ENCODE assay signal across 29 cellular contexts in the genomic region with DNA sequence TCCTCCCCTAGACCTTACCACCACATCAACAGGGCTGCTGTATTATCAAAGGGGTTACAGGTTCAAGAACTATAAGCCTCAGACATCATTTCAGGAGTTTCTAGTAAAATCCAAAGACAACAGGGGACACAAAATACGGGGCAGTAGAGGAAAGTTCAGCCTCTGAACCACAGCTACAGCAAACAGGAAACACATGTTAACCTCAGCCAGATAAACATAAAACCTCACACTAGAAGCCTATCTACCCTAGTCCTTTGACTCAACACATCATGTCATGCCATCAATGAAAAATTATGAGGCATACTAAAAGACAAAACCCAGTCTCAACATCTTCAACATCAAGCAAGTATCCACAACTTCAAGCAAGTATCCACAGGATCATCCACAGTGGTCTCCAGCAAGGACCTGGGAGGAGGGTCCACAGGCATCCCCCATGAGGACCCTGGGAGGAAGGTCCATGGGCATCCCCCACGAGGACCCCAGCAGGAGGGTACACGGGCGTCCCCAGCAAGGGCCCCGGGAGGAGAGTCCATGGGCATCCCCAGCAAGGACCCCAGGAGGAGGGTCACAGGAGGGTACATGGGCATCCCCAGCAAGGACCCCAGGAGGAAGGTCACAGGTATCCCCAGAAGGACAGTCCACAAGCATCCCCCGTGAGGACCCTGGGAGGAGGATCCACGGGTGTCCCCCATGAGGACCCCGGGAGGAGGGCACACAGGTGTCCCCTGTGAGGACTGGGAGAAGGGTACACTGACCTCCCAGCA.
DNase-seq lines count a peak whose midpoint lies in the region; ATAC-seq and TF ChIP-seq lines count a peak whose summit lies in the region.
"Had no signal": no experiment of that assay in that cellular context is flagged by ENCODE, and none has a peak within 500 bp of the region (broad histone marks: within the 10 kb centered on the region; RNA-seq: fewer than 3 reads in every experiment).

No MANE protein-coding gene starts in this region.

- TF ChIP-seq CTCF in upper lobe of left lung (IDR thresholded peaks at IDR 0.05): no peak
- no peak for TF ChIP-seq CTCF in HFFc6 (IDR thresholded peaks at IDR 0.05)

- no peak for TF ChIP-seq EP300 in upper lobe of left lung (IDR thresholded peaks at IDR 0.05)

- H3K4me1 Mint-ChIP-seq in activated T-cell treated with anti-CD3 and anti-CD28 coated beads, Interleukin-2, amount 50 U/mL, for 24 hours (ENCODE audit: low read depth): peaks cover 16% of the 10 kb centered on the region
- peaks cover 17% of the 10 kb centered on the region for H3K4me1 Mint-ChIP-seq in activated CD8-positive, alpha-beta memory T cell treated with anti-CD3 and anti-CD28 coated beads, Interleukin-2, amount 10 ng/mL, durations not matched to agents 7 days and 5 days
- peaks cover 14% of the 10 kb centered on the region for H3K4me1 Mint-ChIP-seq in stimulated activated naive CD8-positive, alpha-beta T cell treated with anti-CD3 and anti-CD28 coated beads, Interleukin-15, amount 100 ng/mL, for 72 hours
- H3K4me1 Mint-ChIP-seq in HFFc6 (ENCODE audit: low read depth): no peaks in the 10 kb centered on the region
- H3K4me1 Mint-ChIP-seq: B cell had no signal

- H3K27me3 ChIP-seq in upper lobe of left lung: no peaks in the 10 kb centered on the region
- H3K27me3 ChIP-seq: neural progenitor cell, vagina had no signal

- no peak overlapping the region for H3K27ac ChIP-seq in upper lobe of left lung
- H3K27ac ChIP-seq: A549, neural progenitor cell, suprapubic skin, vagina had no signal

- no peaks in the 10 kb centered on the region for H3K36me3 Mint-ChIP-seq in activated T-cell treated with anti-CD3 and anti-CD28 coated beads, Interleukin-2, amount 50 U/mL, for 24 hours (ENCODE audit: low read depth)
- peaks cover 3% of the 10 kb centered on the region for H3K36me3 Mint-ChIP-seq in activated CD8-positive, alpha-beta memory T cell treated with anti-CD3 and anti-CD28 coated beads, Interleukin-2, amount 10 ng/mL, durations not matched to agents 7 days and 5 days
- no peaks in the 10 kb centered on the region for H3K36me3 Mint-ChIP-seq in HFFc6 (ENCODE audit: low read depth)
- H3K36me3 Mint-ChIP-seq: neural progenitor cell had no signal

- peaks cover 3% of the 10 kb centered on the region for H3K27me3 Mint-ChIP-seq in activated T-cell treated with anti-CD3 and anti-CD28 coated beads, Interleukin-2, amount 50 U/mL, for 24 hours
- H3K27me3 Mint-ChIP-seq in activated CD8-positive, alpha-beta memory T cell treated with anti-CD3 and anti-CD28 coated beads, Interleukin-2, amount 10 ng/mL, durations not matched to agents 7 days and 5 days: peaks cover 9% of the 10 kb centered on the region
- peaks cover 7% of the 10 kb centered on the region for H3K27me3 Mint-ChIP-seq in stimulated activated naive CD8-positive, alpha-beta T cell treated with anti-CD3 and anti-CD28 coated beads, Interleukin-15, amount 100 ng/mL, for 72 hours
- peaks cover 3% of the 10 kb centered on the region; the same call in 1 of the 2 replicates for H3K27me3 Mint-ChIP-seq in HFFc6 (ENCODE audit: insufficient read depth)
- H3K27me3 Mint-ChIP-seq: activated naive CD8-positive, alpha-beta T cell treated with anti-CD3 and anti-CD28 coated beads, Interleukin-2, amount 50 U/mL, for 24 hours; progenitor cell of endocrine pancreas had no signal

- H3K9me3 Mint-ChIP-seq in activated T-cell treated with anti-CD3 and anti-CD28 coated beads, Interleukin-2, amount 50 U/mL, for 24 hours: no peaks in the 10 kb centered on the region
- H3K9me3 Mint-ChIP-seq in activated CD8-positive, alpha-beta memory T cell treated with anti-CD3 and anti-CD28 coated beads, Interleukin-2, amount 10 ng/mL, durations not matched to agents 7 days and 5 days (ENCODE audit: low read depth): peaks cover 3% of the 10 kb centered on the region
- no peaks in the 10 kb centered on the region for H3K9me3 Mint-ChIP-seq in stimulated activated naive CD8-positive, alpha-beta T cell treated with anti-CD3 and anti-CD28 coated beads, Interleukin-15, amount 100 ng/mL, for 72 hours
- H3K9me3 Mint-ChIP-seq in HFFc6: peaks cover 18% of the 10 kb centered on the region; the same call in 1 of the 2 replicates
- H3K9me3 Mint-ChIP-seq: activated naive CD8-positive, alpha-beta T cell treated with anti-CD3 and anti-CD28 coated beads, Interleukin-2, amount 50 U/mL, for 24 hours; neural progenitor cell had no signal

- no peak for DNase-seq in activated T-cell treated with anti-CD3 and anti-CD28 coated beads, Interleukin-2, amount 50 U/mL, for 24 hours
- no peak for DNase-seq in activated T-cell treated with anti-CD3 and anti-CD28 coated beads, Interleukin-2, amount 50 U/mL, for 48 hours
- DNase-seq in activated CD8-positive, alpha-beta memory T cell treated with anti-CD3 and anti-CD28 coated beads, Interleukin-2, amount 10 ng/mL, durations not matched to agents 7 days and 5 days: peak; percentile 39
- DNase-seq in islet precursor cell: peak; percentile 25
- DNase-seq in stimulated activated naive CD8-positive, alpha-beta T cell treated with anti-CD3 and anti-CD28 coated beads, Interleukin-15, amount 100 ng/mL, for 72 hours: peak in 1 of 2 donors; percentile 1
- DNase-seq in upper lobe of left lung: no peak
- DNase-seq in HFFc6: no peak
- DNase-seq: activated CD4-positive, alpha-beta T cell treated with anti-CD3 and anti-CD28 coated beads for 1 hour; activated gamma-delta T cell treated with Interleukin-2 at 50 U/mL for 16 hours; activated naive CD8-positive, alpha-beta T cell treated with anti-CD3 and anti-CD28 coated beads, Interleukin-2, amount 50 U/mL, for 24 hours; COR-L47; DMS79; GF-D8; GOT3; KG1; MM.1S; NCI-H1436 treated with DMSO at 0.1 percent for 48 hours; NCI-H510A treated with DMSO at 0.1 percent for 48 hours; PC-3 had no signal

- WGBS in upper lobe of left lung, 2 donors: 73 to 85% methylated on average over 5 to 8 of the region's 8 CpGs

- H3K4me1 ChIP-seq in upper lobe of left lung: no peaks in the 10 kb centered on the region
- H3K4me1 ChIP-seq: A549, suprapubic skin, vagina had no signal

- no peak for TF ChIP-seq POLR2A in upper lobe of left lung (IDR thresholded peaks at IDR 0.05)

- no peaks in the 10 kb centered on the region for H3K9me3 ChIP-seq in upper lobe of left lung
- H3K9me3 ChIP-seq: A549, suprapubic skin, vagina had no signal

- no peak overlapping the region for H3K4me3 ChIP-seq in upper lobe of left lung
- H3K4me3 ChIP-seq: A549, neural progenitor cell, suprapubic skin, vagina had no signal

- no peak overlapping the region for H3K4me3 Mint-ChIP-seq in activated T-cell treated with anti-CD3 and anti-CD28 coated beads, Interleukin-2, amount 50 U/mL, for 24 hours
- no peak overlapping the region for H3K4me3 Mint-ChIP-seq in activated CD8-positive, alpha-beta memory T cell treated with anti-CD3 and anti-CD28 coated beads, Interleukin-2, amount 10 ng/mL, durations not matched to agents 7 days and 5 days
- no peak overlapping the region for H3K4me3 Mint-ChIP-seq in stimulated activated naive CD8-positive, alpha-beta T cell treated with anti-CD3 and anti-CD28 coated beads, Interleukin-15, amount 100 ng/mL, for 72 hours
- H3K4me3 Mint-ChIP-seq in HFFc6: no peak overlapping the region
- H3K4me3 Mint-ChIP-seq: activated naive CD8-positive, alpha-beta T cell treated with anti-CD3 and anti-CD28 coated beads, Interleukin-2, amount 50 U/mL, for 24 hours; B cell; neural progenitor cell had no signal

- ATAC-seq in activated CD8-positive, alpha-beta memory T cell treated with anti-CD3 and anti-CD28 coated beads, Interleukin-2, amount 10 ng/mL, durations not matched to agents 7 days and 5 days: no peak
- peak; percentile 75 for ATAC-seq in stimulated activated naive CD8-positive, alpha-beta T cell treated with anti-CD3 and anti-CD28 coated beads, Interleukin-15, amount 100 ng/mL, for 72 hours
- ATAC-seq in GM21447 (IDR thresholded peaks at IDR 0.05; ENCODE audit: unreplicated experiment): no peak
- ATAC-seq in upper lobe of left lung (ENCODE audit: low FRiP score in 2 of 2): no peak
- ATAC-seq: A549; activated naive CD8-positive, alpha-beta T cell treated with anti-CD3 and anti-CD28 coated beads, Interleukin-2, amount 50 U/mL, for 24 hours; esophagus mucosa; left lobe of liver; PC-3; Right ventricle myocardium inferior had no signal

- CTCF ChIA-PET in activated CD8-positive, alpha-beta memory T cell treated with anti-CD3 and anti-CD28 coated beads, Interleukin-2, amount 10 ng/mL, durations not matched to agents 7 days and 5 days (lab: Charles Lee): no interaction called here

- H3K27ac Mint-ChIP-seq in activated T-cell treated with anti-CD3 and anti-CD28 coated beads, Interleukin-2, amount 50 U/mL, for 24 hours: peak overlapping the region; percentile 11
- no peak overlapping the region for H3K27ac Mint-ChIP-seq in activated CD8-positive, alpha-beta memory T cell treated with anti-CD3 and anti-CD28 coated beads, Interleukin-2, amount 10 ng/mL, durations not matched to agents 7 days and 5 days
- H3K27ac Mint-ChIP-seq in stimulated activated naive CD8-positive, alpha-beta T cell treated with anti-CD3 and anti-CD28 coated beads, Interleukin-15, amount 100 ng/mL, for 72 hours: peak overlapping the region; percentile 34 to 81
- no peak overlapping the region for H3K27ac Mint-ChIP-seq in HFFc6
- H3K27ac Mint-ChIP-seq: activated naive CD8-positive, alpha-beta T cell treated with anti-CD3 and anti-CD28 coated beads, Interleukin-2, amount 50 U/mL, for 24 hours; B cell; neural progenitor cell; progenitor cell of endocrine pancreas had no signal

- no peaks in the 10 kb centered on the region for H3K36me3 ChIP-seq in upper lobe of left lung
- H3K36me3 ChIP-seq: neural progenitor cell, suprapubic skin, vagina had no signal

Comparison
In these comparisons a context has a peak if more than half of its experiments do, and no peak if none do; other contexts are left out.
1. DNase-seq: peak in activated CD8-positive, alpha-beta memory T cell treated with anti-CD3 and anti-CD28 coated beads, Interleukin-2, amount 10 ng/mL, durations not matched to agents 7 days and 5 days (single experiment) and islet precursor cell (single experiment); none in activated T-cell treated with anti-CD3 and anti-CD28 coated beads, Interleukin-2, amount 50 U/mL, for 24 hours (single experiment), activated T-cell treated with anti-CD3 and anti-CD28 coated beads, Interleukin-2, amount 50 U/mL, for 48 hours (0 of 2), upper lobe of left lung (0 of 2) and HFFc6 (single experiment).
2. H3K27ac Mint-ChIP-seq: peak in activated T-cell treated with anti-CD3 and anti-CD28 coated beads, Interleukin-2, amount 50 U/mL, for 24 hours (single experiment) and stimulated activated naive CD8-positive, alpha-beta T cell treated with anti-CD3 and anti-CD28 coated beads, Interleukin-15, amount 100 ng/mL, for 72 hours (2 of 2); none in activated CD8-positive, alpha-beta memory T cell treated with anti-CD3 and anti-CD28 coated beads, Interleukin-2, amount 10 ng/mL, durations not matched to agents 7 days and 5 days (single experiment) and HFFc6 (single experiment).